ENCODE assay signal across 9 cellular contexts in the genomic region with DNA sequence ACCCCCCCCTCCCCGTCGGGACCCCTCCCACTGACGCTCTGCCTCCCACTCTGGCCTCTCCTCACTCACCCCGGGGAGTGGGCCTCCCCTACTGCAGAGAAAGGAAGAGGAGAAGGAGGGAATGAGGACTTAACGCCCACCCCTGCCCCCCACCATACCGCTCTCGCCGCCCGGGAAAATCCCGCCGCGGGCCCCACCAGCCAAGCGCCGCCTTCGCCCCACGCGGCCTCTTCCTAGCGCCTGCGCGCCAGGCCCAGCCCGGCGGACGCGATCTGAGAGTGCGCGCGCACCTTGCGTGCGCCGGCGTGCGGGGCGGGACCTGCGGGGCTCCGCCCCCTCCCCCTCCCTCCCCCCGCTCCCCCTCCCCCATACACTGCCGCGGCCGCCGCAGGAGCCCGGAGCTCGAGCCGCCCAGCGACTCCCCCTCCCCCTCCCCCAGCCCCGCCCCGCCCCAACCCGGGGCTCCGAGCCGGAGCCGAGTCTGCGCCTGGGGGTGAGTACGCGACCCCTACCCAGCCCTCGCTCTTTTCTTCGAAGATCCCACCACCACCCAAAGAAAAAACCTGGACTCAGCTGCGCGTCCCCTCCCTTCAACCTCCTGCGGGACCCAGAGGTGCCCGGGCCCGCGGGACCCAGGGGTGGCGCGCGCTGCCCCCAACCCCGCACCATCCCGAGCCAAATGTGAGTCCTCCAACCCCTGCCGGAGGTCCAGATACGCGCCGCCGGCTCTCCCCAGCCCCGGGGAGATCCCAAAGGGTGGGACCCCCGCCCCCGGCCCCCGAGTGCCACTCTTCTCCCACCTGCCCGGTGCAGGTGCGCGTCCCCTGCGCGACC. TPM values are rescaled to one million over a fixed set of nuclear protein-coding genes. Genes with fewer than 3 reads are reported as not detected.
DNase-seq lines count a peak whose midpoint lies in the region; ATAC-seq, FAIRE-seq and TF ChIP-seq lines count a peak whose summit lies in the region.
"Had no signal": no experiment of that assay in that cellular context is flagged by ENCODE, and none has a peak within 500 bp of the region (broad histone marks: within the 10 kb centered on the region; RNA-seq: fewer than 3 reads in every experiment).

A gene (minus strand): TSS at position 267 of the 834 bp plus-strand sequence. CDS start 10,841 bp downstream, outside the sequence.
A gene (plus strand): TSS at position 369 of the 834 bp plus-strand sequence. CDS start 7,031 bp downstream, outside the sequence.

- POLR2A ChIA-PET in BJ (lab: Charles Lee): interaction anchor here (0.6 kb wide), 1 partner anchor 122 kb away, joined by 4 read pairs; no protein-coding TSS in a partner anchor

- CTCF ChIA-PET in BJ (lab: Yijun Ruan, JAX): no interaction called here

- no peak for DNase-seq in BJ (ENCODE audit: low read depth)
- peak; percentile 96 for DNase-seq in GM19239 (ENCODE audit: insufficient read length, low spot score)
- DNase-seq in NOMO-1 treated with dmso at 0.1 percent for 144 hours (lab: John Stamatoyannopoulos, UW; ENCODE audit: unreplicated experiment): peak; percentile 73
- peak; percentile 59 for DNase-seq in activated CD8-positive, alpha-beta memory T cell treated with anti-CD3 and anti-CD28 coated beads, Interleukin-2, amount 50 U/mL, for 1 hour (ENCODE audit: extremely low read depth)
- DNase-seq in endodermal cell: peak; percentile 94
- DNase-seq in stimulated activated CD8-positive, alpha-beta memory T cell treated with anti-CD3 and anti-CD28 coated beads, Interleukin-15, amount 100 ng/mL, for 24 hours (ENCODE audit: low read depth): peak; percentile 84

- H3K27ac ChIP-seq in endodermal cell (ENCODE audit: low read depth, low read length): peak within 1 kb of the TSS; percentile 59
- H3K27ac ChIP-seq in mesodermal cell (ENCODE audit: low read depth, low read length, severe bottlenecking): peak within 1 kb of the TSS; percentile 81

- ATAC-seq in HG03521 (IDR thresholded peaks at IDR 0.05; ENCODE audit: unreplicated experiment): peak; percentile 68

- H3K36me3 ChIP-seq in BJ (ENCODE audit: control insufficient read depth, insufficient read depth, low read length): no peaks in the 10 kb centered on the region
- no peaks in the 10 kb centered on the region for H3K36me3 ChIP-seq in endodermal cell (ENCODE audit: control insufficient read depth, insufficient read depth, low read length)
- peaks cover 19% of the 10 kb centered on the region for H3K36me3 ChIP-seq in mesodermal cell (ENCODE audit: control insufficient read depth, insufficient read depth, low read length)

- H3K27me3 ChIP-seq in BJ (ENCODE audit: control insufficient read depth, insufficient read depth, low read length) (no peaks in the 10 kb centered on the region), endodermal cell (ENCODE audit: control insufficient read depth, insufficient read depth, low read length, poor library complexity, severe bottlenecking) (no peaks in the 10 kb centered on the region)

- H3K4me3 Mint-ChIP-seq in endodermal cell: peak within 1 kb of the TSS; percentile 83

- peaks cover 12% of the 10 kb centered on the region for H3K36me3 Mint-ChIP-seq in endodermal cell (ENCODE audit: low read depth)

- WGBS in endodermal cell (ENCODE audit: insufficient coverage in 1 of 2, insufficient read length in 1 of 2), 2 experiments: 0% methylated on average over 4 to 53 of the region's 80 CpGs
- WGBS in mesodermal cell (ENCODE audit: insufficient coverage in 2 of 2), 2 experiments: 0% methylated on average over 8 to 16 of the region's 80 CpGs

- H3K4me3 ChIP-seq in BJ (ENCODE audit: low read depth, low read length) (peak within 1 kb of the TSS; percentile 87), endodermal cell (ENCODE audit: low read length) (peak within 1 kb of the TSS; percentile 99), mesodermal cell (ENCODE audit: extremely low read depth, insufficient read depth, low read length, poor library complexity, severe bottlenecking) (peak within 1 kb of the TSS; percentile 86)

- H3K27me3 Mint-ChIP-seq in endodermal cell (ENCODE audit: insufficient read depth): peaks cover 2% of the 10 kb centered on the region

- FAIRE-seq in GM19239 (lab: Jason Lieb, UNC): peak; percentile 8
- FAIRE-seq: endometrium had no signal

- TF ChIP-seq CTCF in BJ (IDR thresholded peaks at IDR 0.05; ENCODE audit: insufficient read depth, low read depth, low read length): no peak
- TF ChIP-seq CTCF in endodermal cell (conservative IDR thresholded peaks at IDR 0.05): no peak

- H3K4me1 ChIP-seq in endodermal cell (ENCODE audit: control insufficient read depth, insufficient read depth, low read length): no peaks in the 10 kb centered on the region
- H3K4me1 ChIP-seq in mesodermal cell (ENCODE audit: control insufficient read depth, insufficient read depth, low read length, poor library complexity, severe bottlenecking): peaks cover 23% of the 10 kb centered on the region

- no peaks in the 10 kb centered on the region for H3K9me3 Mint-ChIP-seq in endodermal cell

- H3K9me3 ChIP-seq in endodermal cell (ENCODE audit: control insufficient read depth, low read length) (no peaks in the 10 kb centered on the region), mesodermal cell (ENCODE audit: control insufficient read depth, low read length) (no peaks in the 10 kb centered on the region)

- H3K4me1 Mint-ChIP-seq in endodermal cell: peaks cover 46% of the 10 kb centered on the region

- H3K9ac ChIP-seq in endodermal cell (ENCODE audit: extremely low read depth, low read length, poor library complexity, severe bottlenecking): peak within 1 kb of the TSS; percentile 54

- H3K27ac Mint-ChIP-seq in endodermal cell: peak within 1 kb of the TSS; percentile 62

RNA-seq across cellular contexts. Expression of the first gene that starts in this region (rescaled TPM):
- 58.4 TPM in 2 replicates for polyA plus RNA-seq in BJ (2011; rRNA removed)
- polyA minus RNA-seq in BJ (2011; rRNA and poly(A)+ RNA removed): 15.6 and 29.4 TPM in 2 replicates
- total RNA-seq in endodermal cell: 10 to 100 TPM; 66.5 to 69.6 TPM
- 63.6 TPM for polyA plus RNA-seq in endodermal cell (2013, experiment 1 of 2)
- polyA plus RNA-seq in endodermal cell (2013, experiment 2 of 2): 56.9 TPM
- 51.1 TPM for polyA plus RNA-seq in mesodermal cell (2013, experiment 1 of 2)
- 53.1 TPM for polyA plus RNA-seq in mesodermal cell (2013, experiment 2 of 2)

RNA-seq across cellular contexts. Expression of the second gene that starts in this region (rescaled TPM):
- polyA plus RNA-seq in BJ (2011; rRNA removed): 34.1 and 56.5 TPM in 2 replicates
- 32.6 and 56.6 TPM in 2 replicates for polyA minus RNA-seq in BJ (2011; rRNA and poly(A)+ RNA removed)
- 10 to 100 TPM; 64.6 to 65.2 TPM for total RNA-seq in endodermal cell
- polyA plus RNA-seq in endodermal cell (2013, experiment 1 of 2): 46.5 TPM
- polyA plus RNA-seq in endodermal cell (2013, experiment 2 of 2): 41.4 TPM
- 33.0 TPM for polyA plus RNA-seq in mesodermal cell (2013, experiment 1 of 2)
- 30.1 TPM for polyA plus RNA-seq in mesodermal cell (2013, experiment 2 of 2)
